In genomic region chr3:159123877-159124276, GRCh38 we compare ENCODE assay signal across 30 cellular contexts. TPM values are rescaled to one million over a fixed set of nuclear protein-coding genes. Genes with fewer than 3 reads are reported as not detected.
"Had no signal": no experiment of that assay in that cellular context is flagged by ENCODE, and none has a peak within 500 bp of the region (broad histone marks: within the 10 kb centered on the region; RNA-seq: fewer than 3 reads in every experiment).

No MANE protein-coding gene starts in this region.

- H3K4me3 ChIP-seq: hepatocyte, left ventricle myocardium inferior, lung, ovary, right atrium auricular region, right lobe of liver, smooth muscle cell, stomach, testis, thyroid gland, transverse colon, upper lobe of left lung, vagina had no signal

- ATAC-seq: naive thymus-derived CD4-positive, alpha-beta T cell; natural killer cell treated with Interleukin-12 subunit alpha and Interleukin-12 subunit beta and Interleukin-15 and Interleukin-18, amount 100 ng/mL, for 72 hours; right lobe of liver; stimulated activated naive B cell treated with anti-CD40 and anti-IgM and Interleukin-4, amounts not matched to agents 10 μg/mL and 1 μg/mL and 100 μg/mL, for 72 hours; stimulated activated naive CD8-positive, alpha-beta T cell treated with anti-CD3 and anti-CD28 coated beads, Interleukin-15, Interleukin-2, amounts not matched to agents 100 U/mL and 50 U/mL, for 24 hours had no signal

- H3K27ac ChIP-seq: hepatocyte, left ventricle myocardium inferior, ovary, right atrium auricular region, right lobe of liver, stomach, testis, thyroid gland, transverse colon, upper lobe of left lung, vagina had no signal

- H3K27me3 ChIP-seq: hepatocyte, ovary, right atrium auricular region, right lobe of liver, stomach, testis, thyroid gland, transverse colon, upper lobe of left lung, vagina had no signal

- H3K4me1 Mint-ChIP-seq: mesothelial cell of epicardium; naive thymus-derived CD4-positive, alpha-beta T cell; stimulated activated naive B cell treated with anti-CD40 and anti-IgM and Interleukin-4, amounts not matched to agents 10 μg/mL and 1 μg/mL and 100 μg/mL, for 72 hours had no signal

- DNase-seq: left ventricle myocardium inferior; mesendoderm; naive thymus-derived CD4-positive, alpha-beta T cell; ovary; right lobe of liver; stimulated activated CD4-positive, alpha-beta T cell treated with anti-CD3 and anti-CD28 coated beads, Interleukin-1b, Interleukin-23, amount 100 ng/mL, for 48 hours; stimulated activated CD4-positive, alpha-beta T cell treated with anti-CD3 and anti-CD28 coated beads, Interleukin-2, amount 100 ng/mL, for 48 hours; stimulated activated CD4-positive, alpha-beta T cell treated with anti-CD3 and anti-CD28 coated beads, Interleukin-4, amount 100 ng/mL, for 4 hours; stimulated activated CD8-positive, alpha-beta memory T cell treated with anti-CD3 and anti-CD28 coated beads, Interleukin-4, amount 100 ng/mL, for 48 hours; stimulated activated naive B cell treated with anti-CD40 and anti-IgM and Interleukin-4, amounts not matched to agents 10 μg/mL and 1 μg/mL and 100 μg/mL, for 72 hours; stimulated activated naive CD8-positive, alpha-beta T cell treated with anti-CD3 and anti-CD28 coated beads, Interleukin-15, Interleukin-2, amounts not matched to agents 100 U/mL and 50 U/mL, for 24 hours; stomach; testis; thyroid gland; transverse colon; upper lobe of left lung had no signal

- H3K36me3 Mint-ChIP-seq: mesothelial cell of epicardium; naive thymus-derived CD4-positive, alpha-beta T cell; natural killer cell treated with Interleukin-12 subunit alpha and Interleukin-12 subunit beta and Interleukin-15 and Interleukin-18, amount 100 ng/mL, for 72 hours; stimulated activated naive B cell treated with anti-CD40 and anti-IgM and Interleukin-4, amounts not matched to agents 10 μg/mL and 1 μg/mL and 100 μg/mL, for 72 hours had no signal

- FAIRE-seq: islet of Langerhans had no signal

- H3K27ac Mint-ChIP-seq: mesothelial cell of epicardium; naive thymus-derived CD4-positive, alpha-beta T cell; natural killer cell treated with Interleukin-12 subunit alpha and Interleukin-12 subunit beta and Interleukin-15 and Interleukin-18, amount 100 ng/mL, for 72 hours; progenitor cell of endocrine pancreas; stimulated activated naive B cell treated with anti-CD40 and anti-IgM and Interleukin-4, amounts not matched to agents 10 μg/mL and 1 μg/mL and 100 μg/mL, for 72 hours had no signal

- H3K9me3 ChIP-seq: left ventricle myocardium inferior, ovary, right atrium auricular region, right lobe of liver, stomach, testis, thyroid gland, transverse colon, upper lobe of left lung, vagina had no signal

- H3K9me3 Mint-ChIP-seq: mesothelial cell of epicardium had no signal

- H2AFZ ChIP-seq: hepatocyte had no signal

- H3K79me2 ChIP-seq: hepatocyte had no signal

- H3K4me1 ChIP-seq: right atrium auricular region, testis, thyroid gland, transverse colon, upper lobe of left lung, vagina had no signal

- H3K36me3 ChIP-seq: left ventricle myocardium inferior, ovary, right atrium auricular region, right lobe of liver, stomach, thyroid gland, transverse colon, upper lobe of left lung, vagina had no signal

- H3K4me2 ChIP-seq: hepatocyte, smooth muscle cell had no signal

- H3K4me3 Mint-ChIP-seq: mesothelial cell of epicardium; naive thymus-derived CD4-positive, alpha-beta T cell; natural killer cell treated with Interleukin-12 subunit alpha and Interleukin-12 subunit beta and Interleukin-15 and Interleukin-18, amount 100 ng/mL, for 72 hours; stimulated activated naive B cell treated with anti-CD40 and anti-IgM and Interleukin-4, amounts not matched to agents 10 μg/mL and 1 μg/mL and 100 μg/mL, for 72 hours had no signal

RNA-seq across cellular contexts. Expression of gene IQCJ, which starts 54.8 kb away (rescaled TPM):
- total RNA-seq: hepatocyte; kidney epithelial cell; left ventricle myocardium inferior; mesothelial cell of epicardium; mononuclear cell; naive thymus-derived CD4-positive, alpha-beta T cell; natural killer cell treated with Interleukin-12 subunit alpha and Interleukin-12 subunit beta and Interleukin-15 and Interleukin-18, amount 100 ng/mL, for 72 hours; progenitor cell of endocrine pancreas; pulmonary artery endothelial cell; right lobe of liver; skeletal muscle tissue; smooth muscle cell; thyroid gland; upper lobe of left lung; vagina had no signal
- polyA plus RNA-seq: hepatocyte; lung; naive thymus-derived CD4-positive, alpha-beta T cell; ovary; smooth muscle cell; stomach; urinary bladder had no signal
